In the genomic region with DNA sequence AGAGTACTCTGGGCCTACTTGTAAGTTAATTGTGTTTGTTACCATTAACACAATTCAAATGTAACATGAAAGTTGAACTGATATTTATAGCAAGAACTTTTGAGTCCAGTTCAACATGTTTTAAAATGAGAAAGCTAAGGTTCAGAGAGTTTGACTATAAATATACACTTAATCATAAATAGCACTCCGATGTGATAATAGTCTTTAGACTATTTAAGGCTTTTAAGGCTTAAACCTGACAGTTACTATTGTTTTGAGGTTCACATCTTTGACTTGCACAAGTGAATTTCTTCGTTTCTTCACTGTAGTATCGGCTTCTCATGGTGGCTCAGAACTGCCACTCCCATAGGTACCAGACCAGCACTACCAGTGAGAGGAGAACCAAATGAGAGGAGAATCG, we compare ENCODE assay signal across 12 cellular contexts. TPM values are rescaled to one million over a fixed set of nuclear protein-coding genes. Genes with fewer than 3 reads are reported as not detected.
"Had no signal": no experiment of that assay in that cellular context is flagged by ENCODE, and none has a peak within 500 bp of the region (broad histone marks: within the 10 kb centered on the region; RNA-seq: fewer than 3 reads in every experiment).

No MANE protein-coding gene starts in this region.

- DNase-seq: activated naive CD4-positive, alpha-beta T cell; aorta; left colon; retina; stimulated activated CD4-positive, alpha-beta T cell treated with anti-CD3 and anti-CD28 coated beads, Interleukin-2, amount 100 ng/mL, for 48 hours; stimulated activated naive CD4-positive, alpha-beta T cell treated with Interleukin-2 at 50 U/mL for 16 hours; upper lobe of left lung had no signal

- H3K27me3 ChIP-seq: gastroesophageal sphincter, neutrophil, upper lobe of left lung had no signal

- H3K4me3 ChIP-seq: gastroesophageal sphincter, lung, upper lobe of left lung had no signal

- H3K27ac ChIP-seq: neutrophil had no signal

- H3K36me3 ChIP-seq: gastroesophageal sphincter, neutrophil, upper lobe of left lung had no signal

- ATAC-seq: activated CD4-positive, CD25-positive, alpha-beta regulatory T cell treated with anti-CD3 and anti-CD28 coated beads, Interleukin-2, amount 50 U/mL, for 24 hours; gastroesophageal sphincter had no signal

- H3K9me3 ChIP-seq: gastroesophageal sphincter, neutrophil, upper lobe of left lung had no signal

RNA-seq across cellular contexts. Expression of a gene that starts 42.4 kb away (rescaled TPM):
- total RNA-seq: activated CD8-positive, alpha-beta memory T cell treated with anti-CD3 and anti-CD28 coated beads for 36 hours had no signal
